Comparison of ENCODE assay signal across 1 cellular context in genomic region chr2:68645523-68645922, GRCh38.
TF ChIP-seq lines count a peak whose summit lies in the region.

No MANE protein-coding gene starts in this region.

TF ChIP-seq in HEK293, 187 proteins besides CTCF, POLR2A, EP300 and RAD21 (continued from another document):
- no peak for TF ChIP-seq ZNF488 (tag by site-specific recombination; IDR thresholded peaks at IDR 0.05)
- no peak for TF ChIP-seq ZSCAN4 (tag by site-specific recombination; IDR thresholded peaks at IDR 0.05)
- 0 out of 2 replicates have a peak, but pooled peaks have one; percentile 31 for TF ChIP-seq ZFP37 (tag by site-specific recombination; IDR thresholded peaks at IDR 0.05)
- TF ChIP-seq ZNF266 (tag by site-specific recombination; IDR thresholded peaks at IDR 0.05; ENCODE audit: low read depth): no peak
- no peak for TF ChIP-seq ZNF311 (tag by site-specific recombination; IDR thresholded peaks at IDR 0.05; ENCODE audit: borderline replicate concordance)
- TF ChIP-seq ZBTB17 (tag by site-specific recombination; IDR thresholded peaks at IDR 0.05): peak; percentile 94
- 0 out of 2 replicates have a peak, but pooled peaks have one; percentile 12 for TF ChIP-seq HIC1 (tag by site-specific recombination; IDR thresholded peaks at IDR 0.05)
- TF ChIP-seq ZNF350 (tag by site-specific recombination; IDR thresholded peaks at IDR 0.05): no peak
- TF ChIP-seq ZNF24 (tag by site-specific recombination; IDR thresholded peaks at IDR 0.05): no peak
- TF ChIP-seq RBAK (tag by site-specific recombination; IDR thresholded peaks at IDR 0.05): no peak
- 0 out of 2 replicates have a peak, but pooled peaks have one; percentile 16 for TF ChIP-seq ZNF366 (tag by site-specific recombination; conservative IDR thresholded peaks at IDR 0.05)
- no peak for TF ChIP-seq ZNF623 (tag by site-specific recombination; IDR thresholded peaks at IDR 0.05)
